15 cellular contexts compared by ENCODE assay signal in genomic region chr9:114003756-114004155, GRCh38.
A peak's percentile ranks its signal among the peaks of the same experiment; 100 is the strongest.
DNase-seq lines count a peak whose midpoint lies in the region; TF ChIP-seq lines count a peak whose summit lies in the region.
"Had no signal": no experiment of that assay in that cellular context is flagged by ENCODE, and none has a peak within 500 bp of the region (broad histone marks: within the 10 kb centered on the region; RNA-seq: fewer than 3 reads in every experiment).

No MANE protein-coding gene starts in this region.

- DNase-seq in NCI-H82 (lab: John Stamatoyannopoulos, UW), result peak; percentile 14
- no peak for DNase-seq in NCI-H82 treated with DMSO at 0.1 percent for 48 hours (lab: John Stamatoyannopoulos, UW; ENCODE audit: unreplicated experiment)
- DNase-seq in tibial artery, result peak in 1 of 2 donors; percentile 64
- DNase-seq in middle frontal gyrus (ENCODE audit: extremely low spot score, low spot score), result no peak
- no peak for DNase-seq in NCI-H1105 treated with DMSO at 0.1 percent for 48 hours (lab: John Stamatoyannopoulos, UW)
- no peak for DNase-seq in NCI-H1092 (lab: John Stamatoyannopoulos, UW)
- DNase-seq: 8988T; activated CD8-positive, alpha-beta T cell treated with anti-CD3 and anti-CD28 coated beads for 36 hours; activated naive CD4-positive, alpha-beta T cell; COR-L47; MM.1S; T-helper 9 cell had no signal

- peaks cover 0 to 53% (median 32%) of the 10 kb centered on the region in 4 donors for H3K4me1 ChIP-seq in tibial artery

- H3K27ac ChIP-seq in layer of hippocampus (ENCODE audit: low read depth, low read length) (peak overlapping the region; percentile 38), tibial artery (peak overlapping the region; percentile 83 to 91)

- TF ChIP-seq CTCF in brain (conservative IDR thresholded peaks at IDR 0.05) (no peak), tibial artery (IDR thresholded peaks at IDR 0.05) (no peak)

- H3K9me3 ChIP-seq in tibial artery, result no peaks in the 10 kb centered on the region
- H3K9me3 ChIP-seq: sigmoid colon had no signal

- intact Hi-C loops in tibial artery (cut with DNase I; ENCODE audit: low total_unique reads), result no loop called here

- H3K27ac Mint-ChIP-seq in brain, result peak overlapping the region in 3 of 5 experiments; percentile 25 to 47 (median 35)
- H3K27ac Mint-ChIP-seq: activated CD8-positive, alpha-beta T cell treated with anti-CD3 and anti-CD28 coated beads for 36 hours had no signal

- H3K27me3 Mint-ChIP-seq in brain, result peaks cover 3% of the 10 kb centered on the region
- H3K27me3 Mint-ChIP-seq: activated CD8-positive, alpha-beta T cell treated with anti-CD3 and anti-CD28 coated beads for 36 hours had no signal

- H3K4me3 Mint-ChIP-seq in brain, result no peak overlapping the region
- H3K4me3 Mint-ChIP-seq: activated CD8-positive, alpha-beta T cell treated with anti-CD3 and anti-CD28 coated beads for 36 hours had no signal

- H3K36me3 Mint-ChIP-seq in brain, result peaks cover 68% of the 10 kb centered on the region

- H3K27me3 ChIP-seq in layer of hippocampus (ENCODE audit: control insufficient read depth, insufficient read depth, low read length), result no peaks in the 10 kb centered on the region
- H3K27me3 ChIP-seq in tibial artery, result no peaks in the 10 kb centered on the region
- H3K27me3 ChIP-seq: sigmoid colon had no signal

- H3K4me3 ChIP-seq in tibial artery, result peak overlapping the region; percentile 28 to 31
- H3K4me3 ChIP-seq: sigmoid colon had no signal

- no peaks in the 10 kb centered on the region for H3K9me3 Mint-ChIP-seq in brain
- H3K9me3 Mint-ChIP-seq: activated CD8-positive, alpha-beta T cell treated with anti-CD3 and anti-CD28 coated beads for 36 hours had no signal

- peaks cover 34% of the 10 kb centered on the region for H3K4me1 Mint-ChIP-seq in brain

- H3K36me3 ChIP-seq in tibial artery, result peaks cover 0 to 55% (median 17%) of the 10 kb centered on the region in 3 donors
